In genomic region chr3:150600647-150601530, GRCh38 we compare ENCODE assay signal across 8 cellular contexts. TPM values are rescaled to one million over a fixed set of nuclear protein-coding genes. Genes with fewer than 3 reads are reported as not detected.
DNase-seq lines count a peak whose midpoint lies in the region; ATAC-seq, FAIRE-seq and TF ChIP-seq lines count a peak whose summit lies in the region.
"Not testable (repeated sequence)": the region's sequence is repeated elsewhere in the genome, so short reads cannot be mapped to it uniquely, and the experiment has no call there.

No MANE protein-coding gene starts in this region.

- not testable (repeated sequence) for H3K9me3 Mint-ChIP-seq in CD4-positive, CD25-positive, alpha-beta regulatory T cell; activated CD8-positive, alpha-beta T cell treated with anti-CD3 and anti-CD28 coated beads for 36 hours

- peak overlapping the region; percentile 97 for H3K4me2 ChIP-seq in KMS-11
- H3K4me2 ChIP-seq in neural cell (ENCODE audit: low read length): not testable (repeated sequence)

- not testable (repeated sequence) for H3K36me3 Mint-ChIP-seq in CD4-positive, CD25-positive, alpha-beta regulatory T cell
- peaks cover 22% of the 10 kb centered on the region for H3K36me3 Mint-ChIP-seq in activated CD8-positive, alpha-beta T cell treated with anti-CD3 and anti-CD28 coated beads for 36 hours (ENCODE audit: low read depth)

- not testable (repeated sequence) for H3K4me3 ChIP-seq in CD4-positive, CD25-positive, alpha-beta regulatory T cell (ENCODE audit: low read depth, low read length); KMS-11 (IDR thresholded peaks at IDR 0.05; ENCODE audit: insufficient read depth, low read depth, low read length); bronchial epithelial cell (ENCODE audit: low read depth, low read length); cardiac muscle cell
- peak overlapping the region; percentile 31 for H3K4me3 ChIP-seq in neural cell (ENCODE audit: low read length)

- not testable (repeated sequence) for H3F3A ChIP-seq in neural cell (ENCODE audit: insufficient read depth, low read length, poor library complexity, severe bottlenecking)

- ATAC-seq in CD4-positive, CD25-positive, alpha-beta regulatory T cell (ENCODE audit: low read depth in 2 of 2); activated CD8-positive, alpha-beta T cell treated with anti-CD3 and anti-CD28 coated beads for 36 hours: not testable (repeated sequence)

- POLR2A ChIA-PET in activated CD8-positive, alpha-beta T cell treated with anti-CD3 and anti-CD28 coated beads for 36 hours (lab: Charles Lee): not testable (repeated sequence)

- H3K9me3 ChIP-seq in CD4-positive, CD25-positive, alpha-beta regulatory T cell (ENCODE audit: control insufficient read depth in 2 of 2, low read length in 2 of 2); cardiac muscle cell (ENCODE audit: low read depth); neural cell (ENCODE audit: low read length): not testable (repeated sequence)

- not testable (repeated sequence) for H3K27me3 ChIP-seq in CD4-positive, CD25-positive, alpha-beta regulatory T cell (ENCODE audit: control insufficient read depth, insufficient read depth, low read length); KMS-11 (ENCODE audit: insufficient read depth, low read depth); bronchial epithelial cell (ENCODE audit: control insufficient read depth, insufficient read depth, low read length); cardiac muscle cell; neural cell (ENCODE audit: insufficient read depth, low read depth, low read length)

- peak; percentile 52 for FAIRE-seq in GM18507 (lab: Jason Lieb, UNC)
- not testable (repeated sequence) for FAIRE-seq in bronchial epithelial cell (lab: Jason Lieb, UNC)

- H3K4me1 Mint-ChIP-seq in CD4-positive, CD25-positive, alpha-beta regulatory T cell: peaks cover 24 to 47% (median 35%) of the 10 kb centered on the region in 4 donors
- peaks cover 36% of the 10 kb centered on the region for H3K4me1 Mint-ChIP-seq in activated CD8-positive, alpha-beta T cell treated with anti-CD3 and anti-CD28 coated beads for 36 hours (ENCODE audit: low read depth)

- H3K27me3 Mint-ChIP-seq in CD4-positive, CD25-positive, alpha-beta regulatory T cell: peaks cover 12% of the 10 kb centered on the region
- H3K27me3 Mint-ChIP-seq in activated CD8-positive, alpha-beta T cell treated with anti-CD3 and anti-CD28 coated beads for 36 hours: not testable (repeated sequence)

- H3K9ac ChIP-seq in KMS-11: peak overlapping the region; percentile 96; the same call in 1 of the 2 replicates
- not testable (repeated sequence) for H3K9ac ChIP-seq in neural cell (ENCODE audit: low read length)

- H2AFZ ChIP-seq in KMS-11 (ENCODE audit: low read depth); neural cell (ENCODE audit: low read depth, low read length): not testable (repeated sequence)

- H3K4me1 ChIP-seq in CD4-positive, CD25-positive, alpha-beta regulatory T cell (ENCODE audit: control insufficient read depth, insufficient read depth, low read length, poor library complexity, severe bottlenecking): peaks cover 23% of the 10 kb centered on the region
- H3K4me1 ChIP-seq in KMS-11 (ENCODE audit: low read depth, poor library complexity, severe bottlenecking): peaks cover 61% of the 10 kb centered on the region
- H3K4me1 ChIP-seq in cardiac muscle cell (ENCODE audit: low read depth): peaks cover 18% of the 10 kb centered on the region

- TF ChIP-seq EP300 in neural cell (conservative IDR thresholded peaks at IDR 0.05; ENCODE audit: poor library complexity, severe bottlenecking): not testable (repeated sequence)

- H3K36me3 ChIP-seq in CD4-positive, CD25-positive, alpha-beta regulatory T cell (ENCODE audit: control insufficient read depth, insufficient read depth, low read length); KMS-11 (ENCODE audit: insufficient read depth); bronchial epithelial cell (ENCODE audit: control insufficient read depth, insufficient read depth, low read length); cardiac muscle cell; neural cell (ENCODE audit: insufficient read depth, low read length): not testable (repeated sequence)

- H4K20me1 ChIP-seq in KMS-11 (ENCODE audit: insufficient read depth): peaks cover 18% of the 10 kb centered on the region
- not testable (repeated sequence) for H4K20me1 ChIP-seq in neural cell (ENCODE audit: insufficient read depth)

- DNase-seq in CD4-positive, CD25-positive, alpha-beta regulatory T cell; GM18507 (ENCODE audit: extremely low spot score, insufficient read length, low read depth); activated CD8-positive, alpha-beta T cell treated with anti-CD3 and anti-CD28 coated beads for 36 hours: not testable (repeated sequence)
- peak; percentile 57 for DNase-seq in RPMI8226
- DNase-seq in bronchial epithelial cell (ENCODE audit: low read depth): peak; percentile 92
- peak in 1 of 2 donors; percentile 22 for DNase-seq in cardiac muscle cell (ENCODE audit: low read depth in 1 of 2, low spot score in 1 of 2)

- intact Hi-C loops in activated CD8-positive, alpha-beta T cell treated with anti-CD3 and anti-CD28 coated beads for 36 hours (cut with micrococcal nuclease): loop anchor here (5.0 kb wide), 2 partner anchors 101 to 161 kb away; partner anchors contain the start of genes ERICH6 and SIAH2

- not testable (repeated sequence) for H3K27ac Mint-ChIP-seq in CD4-positive, CD25-positive, alpha-beta regulatory T cell; activated CD8-positive, alpha-beta T cell treated with anti-CD3 and anti-CD28 coated beads for 36 hours

- not testable (repeated sequence) for H3K27ac ChIP-seq in CD4-positive, CD25-positive, alpha-beta regulatory T cell (ENCODE audit: insufficient read depth, low read length, poor library complexity, severe bottlenecking); neural cell (ENCODE audit: low read length)
- H3K27ac ChIP-seq in KMS-11 (peak overlapping the region; percentile 77; the same call in 1 of the 2 replicates), cardiac muscle cell (peak overlapping the region; percentile 61)

- H3K4me3 Mint-ChIP-seq in CD4-positive, CD25-positive, alpha-beta regulatory T cell: peak overlapping the region; percentile 4 to 94 (median 19)
- peak overlapping the region; percentile 91 for H3K4me3 Mint-ChIP-seq in activated CD8-positive, alpha-beta T cell treated with anti-CD3 and anti-CD28 coated beads for 36 hours

- not testable (repeated sequence) for H3K9me2 ChIP-seq in neural cell (ENCODE audit: insufficient read depth, low read length)

- TF ChIP-seq RAD21 in neural cell (conservative IDR thresholded peaks at IDR 0.05): not testable (repeated sequence)

- peaks cover 94% of the 10 kb centered on the region for H3K79me2 ChIP-seq in KMS-11 (ENCODE audit: insufficient read depth, low read depth)
- peaks cover 25% of the 10 kb centered on the region for H3K79me2 ChIP-seq in neural cell (replicated peaks; ENCODE audit: insufficient read depth, low read length)

- CTCF ChIA-PET in activated CD8-positive, alpha-beta T cell treated with anti-CD3 and anti-CD28 coated beads for 36 hours (lab: Charles Lee): not testable (repeated sequence)

- not testable (repeated sequence) for TF ChIP-seq CTCF in KMS-11 (conservative IDR thresholded peaks at IDR 0.05; ENCODE audit: low read depth, low read length); activated CD8-positive, alpha-beta T cell treated with anti-CD3 and anti-CD28 coated beads for 36 hours (IDR thresholded peaks at IDR 0.05); bronchial epithelial cell (IDR thresholded peaks at IDR 0.05; ENCODE audit: insufficient read depth, low read length, severe bottlenecking); cardiac muscle cell (IDR thresholded peaks at IDR 0.05; ENCODE audit: low read depth, low read length); neural cell (IDR thresholded peaks at IDR 0.05; ENCODE audit: poor library complexity, severe bottlenecking)

RNA-seq across cellular contexts. Expression of gene SELENOT, which starts 2.2 kb away (rescaled TPM):
- 102 TPM for total RNA-seq in CD4-positive, CD25-positive, alpha-beta regulatory T cell
- 100 to 1,000 TPM; 301 to 418 (median 321) TPM for polyA plus RNA-seq in CD4-positive, CD25-positive, alpha-beta regulatory T cell
- total RNA-seq in activated CD8-positive, alpha-beta T cell treated with anti-CD3 and anti-CD28 coated beads for 36 hours: 10 to 100 TPM; 77.6 to 89.8 TPM
- total RNA-seq in bronchial epithelial cell (108 and 167 TPM in 2 replicates), cardiac muscle cell (69.3 and 74.7 TPM in 2 replicates)
- polyA plus RNA-seq in cardiac muscle cell (197 and 199 TPM in 2 replicates), neural cell (249 and 268 TPM in 2 replicates)
- 125 and 171 TPM in 2 replicates for polyA minus RNA-seq in neural cell

RNA-seq across cellular contexts. Expression of gene EIF2A, which starts 54.3 kb away (rescaled TPM):
- 94.4 TPM for total RNA-seq in CD4-positive, CD25-positive, alpha-beta regulatory T cell
- polyA plus RNA-seq in CD4-positive, CD25-positive, alpha-beta regulatory T cell: 10 to 100 TPM; 34.1 to 56.2 (median 45.2) TPM
- 100 to 1,000 TPM; 130 to 136 TPM for total RNA-seq in activated CD8-positive, alpha-beta T cell treated with anti-CD3 and anti-CD28 coated beads for 36 hours
- 88.8 and 222 TPM in 2 replicates for total RNA-seq in bronchial epithelial cell
- total RNA-seq in cardiac muscle cell: 49.5 and 59.5 TPM in 2 replicates
- polyA plus RNA-seq in cardiac muscle cell: 40.5 and 48.6 TPM in 2 replicates
- 67.9 and 82.6 TPM in 2 replicates for polyA plus RNA-seq in neural cell
- polyA minus RNA-seq in neural cell: 104 and 118 TPM in 2 replicates

RNA-seq across cellular contexts. Expression of gene SERP1, which starts 54.6 kb away (rescaled TPM):
- 104 TPM for total RNA-seq in CD4-positive, CD25-positive, alpha-beta regulatory T cell
- 100 to 1,000 TPM; 133 to 160 (median 147) TPM for polyA plus RNA-seq in CD4-positive, CD25-positive, alpha-beta regulatory T cell
- 100 to 1,000 TPM; 115 TPM for total RNA-seq in activated CD8-positive, alpha-beta T cell treated with anti-CD3 and anti-CD28 coated beads for 36 hours
- total RNA-seq in bronchial epithelial cell: 222 and 255 TPM in 2 replicates
- 208 and 252 TPM in 2 replicates for total RNA-seq in cardiac muscle cell
- 73.4 and 76.0 TPM in 2 replicates for polyA plus RNA-seq in cardiac muscle cell
- 106 and 120 TPM in 2 replicates for polyA plus RNA-seq in neural cell
- 126 and 144 TPM in 2 replicates for polyA minus RNA-seq in neural cell
